ENCODE assay signal across 2 cellular contexts in genomic region chr17:57527437-57528083, GRCh38.
TF ChIP-seq lines count a peak whose summit lies in the region.

No MANE protein-coding gene starts in this region.

TF ChIP-seq in A549, 52 proteins besides CTCF, POLR2A, EP300 and RAD21 (continued from another document):
- TF ChIP-seq E2F6 (IDR thresholded peaks at IDR 0.05; ENCODE audit: borderline replicate concordance, low read depth) (no peak), SREBF2 (IDR thresholded peaks at IDR 0.05) (no peak), JUNB (IDR thresholded peaks at IDR 0.05) (no peak)

TF ChIP-seq in GM23338, 12 proteins besides CTCF, POLR2A, EP300 and RAD21 (continued from another document):
- TF ChIP-seq ZNF114 (CRISPR knock-in tag; IDR thresholded peaks at IDR 0.05), result no peak
- no peak for TF ChIP-seq EZH2 (IDR thresholded peaks at IDR 0.05; ENCODE audit: low read depth, unreplicated experiment)
- no peak for TF ChIP-seq CREB1 (CRISPR knock-in tag; IDR thresholded peaks at IDR 0.05; ENCODE audit: low read depth)
- no peak for TF ChIP-seq ZNF462 (CRISPR knock-in tag; IDR thresholded peaks at IDR 0.05)
- no peak for TF ChIP-seq ZNF331 (CRISPR knock-in tag; IDR thresholded peaks at IDR 0.05; ENCODE audit: low read depth)
- no peak for TF ChIP-seq REST (IDR thresholded peaks at IDR 0.05; ENCODE audit: unreplicated experiment)
- TF ChIP-seq POLR2AphosphoS5 (IDR thresholded peaks at IDR 0.05; ENCODE audit: low read depth), result no peak
TF ChIP-seq in GM23338: peak in this region for 0.
